15 cellular contexts compared by ENCODE assay signal in genomic region chr5:62310426-62311105, GRCh38. TPM values are rescaled to one million over a fixed set of nuclear protein-coding genes. Genes with fewer than 3 reads are reported as not detected.
DNase-seq lines count a peak whose midpoint lies in the region; ATAC-seq, FAIRE-seq and TF ChIP-seq lines count a peak whose summit lies in the region.
"Had no signal": no experiment of that assay in that cellular context is flagged by ENCODE, and none has a peak within 500 bp of the region (broad histone marks: within the 10 kb centered on the region; RNA-seq: fewer than 3 reads in every experiment).

No MANE protein-coding gene starts in this region.

- peak overlapping the region; percentile 16 for H3K4me3 ChIP-seq in NB4 (ENCODE audit: low read depth, low read length)
- H3K4me3 ChIP-seq in GM12878: peak overlapping the region; percentile 41
- H3K4me3 ChIP-seq in PC-3 (ENCODE audit: low read length): no peak overlapping the region
- H3K4me3 ChIP-seq: testis had no signal

- TF ChIP-seq POLR2A in NB4 (IDR thresholded peaks at IDR 0.05; ENCODE audit: extremely low read depth, insufficient read length): no peak
- no peak for TF ChIP-seq POLR2A in GM12878 (IDR thresholded peaks at IDR 0.05; ENCODE audit: low read depth, low read length)

- H3K4me3 Mint-ChIP-seq in nephron: peak overlapping the region; percentile 31 to 50 (median 42)

- TF ChIP-seq EP300 in GM12878 (IDR thresholded peaks at IDR 0.05; ENCODE audit: borderline replicate concordance in 1 of 2, control insufficient read depth in 1 of 2, low read depth in 2 of 2, low read length in 2 of 2): no peak

- no peak for TF ChIP-seq CTCF in NB4 (IDR thresholded peaks at IDR 0.05; ENCODE audit: low read depth, low read length)
- TF ChIP-seq CTCF in GM12878 (IDR thresholded peaks at IDR 0.05 in 2 of 3, conservative IDR thresholded peaks at IDR 0.05 in 1 of 3; ENCODE audit: control insufficient read depth in 2 of 3, extremely low read depth in 1 of 3, insufficient read depth in 1 of 3, low read depth in 3 of 3, low read length in 3 of 3): no peak
- no peak for TF ChIP-seq CTCF in nephron (IDR thresholded peaks at IDR 0.05; ENCODE audit: unreplicated experiment in 3 of 3)
- TF ChIP-seq CTCF in PC-3 (conservative IDR thresholded peaks at IDR 0.05; ENCODE audit: low read depth, low read length): no peak

- intact Hi-C loops in GM12878 (cut with micrococcal nuclease; ENCODE audit: unreplicated experiment): no loop called here
- intact Hi-C loops in PC-3 (cut with micrococcal nuclease): no loop called here

- H4K20me1 ChIP-seq in GM12878 (ENCODE audit: control insufficient read depth, insufficient read depth): no peaks in the 10 kb centered on the region; the same call in 1 of the 2 replicates
- peaks cover 36% of the 10 kb centered on the region for H4K20me1 ChIP-seq in PC-3 (ENCODE audit: low read length)

- H3F3A ChIP-seq in PC-3 (ENCODE audit: low read length, unreplicated experiment): no peaks in the 10 kb centered on the region

- SMC1A ChIA-PET in GM12878 (lab: Charles Lee; ENCODE audit: uncharacterized antibody, unreplicated experiment): interaction anchor here (0.6 to 4.1 kb wide), 11 partner anchors 8 to 92 kb away, joined by 3 to 30 read pairs (median 4); partner anchors contain the start of gene DIMT1

- POLR2A ChIA-PET in GM12878 (lab: Charles Lee): interaction anchor here (0.9 to 3.2 kb wide), 2 partner anchors 8 to 22 kb away, joined by 3 to 17 read pairs; no protein-coding TSS in a partner anchor
- POLR2A ChIA-PET in PC-3 (lab: Charles Lee; ENCODE audit: unreplicated experiment): no interaction called here

- no peak overlapping the region; the same call in 1 of the 2 replicates for H3K9ac ChIP-seq in GM12878 (ENCODE audit: control insufficient read depth, insufficient read depth, low read length)
- H3K9ac ChIP-seq in PC-3 (ENCODE audit: low read length): no peak overlapping the region

- H3K27ac ChIP-seq in GM12878 (ENCODE audit: control insufficient read depth, insufficient read depth) (peak overlapping the region; percentile 18), PC-3 (ENCODE audit: low read length) (no peak overlapping the region)
- H3K27ac ChIP-seq: 22Rv1, testis had no signal

- H3K27me3 ChIP-seq in GM12878 (replicated peaks in 1 of 2; ENCODE audit: control insufficient read depth in 2 of 2, insufficient read depth in 2 of 2, low read length in 1 of 2) (no peaks in the 10 kb centered on the region), PC-3 (ENCODE audit: low read length) (no peaks in the 10 kb centered on the region)
- H3K27me3 ChIP-seq: testis had no signal

- no TSS peak for BruUV-seq in GM12878 (replicated peaks; lab: Mats Ljungman, UMichigan)
- BruUV-seq in PC-3 (replicated peaks; lab: Mats Ljungman, UMichigan): no TSS peak

- H3K27ac Mint-ChIP-seq in nephron: peak overlapping the region; percentile 3 to 53 (median 44)

- peaks cover 3% of the 10 kb centered on the region; the same call in 1 of the 2 replicates for H3K4me1 ChIP-seq in GM12878 (ENCODE audit: control insufficient read depth, insufficient read depth, low read length)
- H3K4me1 ChIP-seq in PC-3 (ENCODE audit: insufficient read depth, low read length): peaks cover 35% of the 10 kb centered on the region

- peaks cover 0 to 4% of the 10 kb centered on the region in 2 experiments; a peak in 2 of 4 replicates for H3K36me3 ChIP-seq in GM12878 (ENCODE audit: control insufficient read depth in 2 of 2, insufficient read depth in 2 of 2, low read length in 1 of 2)
- no peaks in the 10 kb centered on the region for H3K36me3 ChIP-seq in PC-3 (ENCODE audit: low read depth, low read length)

- H3K4me1 Mint-ChIP-seq in nephron: peaks cover 59% of the 10 kb centered on the region

- CTCF ChIA-PET in GM12878 (lab: Yijun Ruan, JAX) (interaction anchor here (0.7 to 1.9 kb wide), 5 partner anchors 18 to 92 kb away, joined by 3 to 10 read pairs (median 4); no protein-coding TSS in a partner anchor), PC-3 (lab: Charles Lee) (no interaction called here)

- peaks cover 6% of the 10 kb centered on the region for H3K36me3 Mint-ChIP-seq in nephron (ENCODE audit: low read depth)

- no peak for FAIRE-seq in GM12878 (lab: Jason Lieb, UNC)

- no peaks in the 10 kb centered on the region for H3K9me2 ChIP-seq in PC-3 (replicated peaks; ENCODE audit: low read length)

- H2AFZ ChIP-seq in GM12878 (ENCODE audit: control insufficient read depth, low read depth, low read length): no peak overlapping the region
- H2AFZ ChIP-seq in PC-3 (ENCODE audit: low read length): no peak overlapping the region

- TF ChIP-seq RAD21 in GM12878 (IDR thresholded peaks at IDR 0.05; ENCODE audit: insufficient read depth, low read depth, low read length): no peak

- in situ Hi-C loops in GM12878 (cut with MboI): no loop called here

- H3K79me2 ChIP-seq in GM12878 (ENCODE audit: control insufficient read depth, insufficient read depth, low read length) (peaks cover 92% of the 10 kb centered on the region), PC-3 (ENCODE audit: low read length) (peaks cover 91% of the 10 kb centered on the region)

- 77% methylated on average over 5 of the region's 5 CpGs for WGBS in GM12878 (ENCODE audit: insufficient coverage, insufficient replicate concordance, low lambda C conversion rate, missing lambda C conversion rate)

- H3K4me2 ChIP-seq in GM12878 (ENCODE audit: control insufficient read depth, insufficient read depth): peak overlapping the region; percentile 30
- H3K4me2 ChIP-seq in PC-3 (ENCODE audit: low read length): no peak overlapping the region

- peak; percentile 19 for DNase-seq in NOMO-1 treated with DMSO at 0.1 percent for 48 hours (lab: John Stamatoyannopoulos, UW; ENCODE audit: unreplicated experiment)
- no peak for DNase-seq in NOMO-1 treated with dmso at 0.1 percent for 144 hours (lab: John Stamatoyannopoulos, UW; ENCODE audit: unreplicated experiment)
- DNase-seq in NB4 (ENCODE audit: low read depth): no peak
- no peak for DNase-seq in GM12878 (ENCODE audit: low read depth, low spot score)
- no peak for DNase-seq in PC-3
- DNase-seq: head of caudate nucleus, left colon, naive B cell, NCI-H345, RPMI8226, testis had no signal

- ATAC-seq in GM12878 (no peak), HG03097 (IDR thresholded peaks at IDR 0.05; ENCODE audit: low FRiP score, unreplicated experiment) (no peak), GM21723 (IDR thresholded peaks at IDR 0.05; ENCODE audit: unreplicated experiment) (no peak), PC-3 (no peak)
- ATAC-seq: left colon had no signal

- H3K9me3 ChIP-seq in GM12878 (replicated peaks; ENCODE audit: control insufficient read depth, insufficient read depth, low read length): no peaks in the 10 kb centered on the region
- no peaks in the 10 kb centered on the region for H3K9me3 ChIP-seq in PC-3 (ENCODE audit: low read length)
- H3K9me3 ChIP-seq: testis had no signal

- RAD21 ChIA-PET in GM12878 (lab: Charles Lee; ENCODE audit: unreplicated experiment): interaction anchor here (1.8 to 4.6 kb wide), 3 partner anchors 43 to 86 kb away, joined by 5 to 17 read pairs (median 9); no protein-coding TSS in a partner anchor

- no peaks in the 10 kb centered on the region for H3K27me3 Mint-ChIP-seq in nephron (ENCODE audit: low read depth)
- H3K27me3 Mint-ChIP-seq: naive B cell had no signal

- no peaks in the 10 kb centered on the region for H3K9me3 Mint-ChIP-seq in nephron
- H3K9me3 Mint-ChIP-seq: naive B cell had no signal

TF ChIP-seq in GM12878, 131 proteins besides CTCF, POLR2A, EP300 and RAD21 (continues in another document):
- TF ChIP-seq E4F1 (IDR thresholded peaks at IDR 0.05; ENCODE audit: borderline replicate concordance, partially characterized antibody): no peak
- TF ChIP-seq SREBF1 (IDR thresholded peaks at IDR 0.05; ENCODE audit: low read length): no peak
- TF ChIP-seq WRNIP1 (IDR thresholded peaks at IDR 0.05; ENCODE audit: borderline replicate concordance, low read depth, low read length): no peak
- TF ChIP-seq IRF4 (IDR thresholded peaks at IDR 0.05; ENCODE audit: low read depth, low read length): no peak
- TF ChIP-seq IKZF1 (conservative IDR thresholded peaks at IDR 0.05): peak; percentile 41; the same call in 1 of the 2 replicates
- TF ChIP-seq NRF1 (conservative IDR thresholded peaks at IDR 0.05; ENCODE audit: low read depth, low read length): no peak

RNA-seq across cellular contexts. Expression of gene KIF2A, which starts 4.6 kb away (rescaled TPM):
- total RNA-seq in GM12878 (2013; cell fraction: nucleolus; rRNA removed): 118 and 141 TPM in 2 replicates
- total RNA-seq in GM12878 (2014; rRNA removed): 55.2 and 69.2 TPM in 2 replicates
- 97.3 and 97.9 TPM in 2 replicates for total RNA-seq in GM12878 (2014; rRNA removed; fragmentation: Illumina TruSeq; extraction: Trizol)
- total RNA-seq in GM12878 (2021): 81.0 and 82.1 TPM in 2 replicates
- polyA plus RNA-seq in GM12878 (2011; ENCODE audit: low read depth): 31.2 TPM
- 78.1 and 121 TPM in 2 replicates for polyA plus RNA-seq in GM12878 (2011; rRNA removed)
- polyA plus RNA-seq in GM12878 (2011; cell fraction: cytosol; rRNA removed): 33.0 and 42.8 TPM in 2 replicates
- polyA plus RNA-seq in GM12878 (2011; cell fraction: nucleus; rRNA removed): 44.1 and 58.5 TPM in 2 replicates
- 37.7 and 55.1 TPM in 2 replicates for polyA plus RNA-seq in GM12878 (2012)
- 124 and 140 TPM in 2 replicates for polyA plus RNA-seq in GM12878 (2014; fragmentation: Illumina TruSeq; extraction: Trizol)
- 10 to 100 TPM; 35.9 to 36.9 TPM for polyA plus RNA-seq in GM12878 (2014; fragmentation: Nextera tagmentation; extraction: Ambion mirVana)
- 44.2 and 54.3 TPM in 2 replicates for polyA plus RNA-seq in GM12878 (2014; rRNA removed)
- 100 to 1,000 TPM in 1 of 2 experiments, 10 to 100 TPM in 1; 93.1 to 106 TPM for polyA plus RNA-seq in GM12878 (2016; fragmentation: Nextera tagmentation; extraction: Ambion mirVana)
- polyA minus RNA-seq in GM12878 (2011; rRNA and poly(A)+ RNA removed): 73.4 and 117 TPM in 2 replicates
- 51.3 and 63.9 TPM in 2 replicates for polyA minus RNA-seq in GM12878 (2011; cell fraction: cytosol; rRNA and poly(A)+ RNA removed)
- polyA minus RNA-seq in GM12878 (2011; cell fraction: nucleus; rRNA and poly(A)+ RNA removed): 35.1 and 43.3 TPM in 2 replicates
- 19.0 and 26.4 TPM in 2 replicates for total RNA-seq in PC-3 (2014; rRNA removed)
